ENCODE assay signal across 23 cellular contexts in genomic region chr10:66321746-66322145, GRCh38.
A peak's percentile ranks its signal among the peaks of the same experiment; 100 is the strongest.
DNase-seq lines count a peak whose midpoint lies in the region; ATAC-seq and TF ChIP-seq lines count a peak whose summit lies in the region.
"Had no signal": no experiment of that assay in that cellular context is flagged by ENCODE, and none has a peak within 500 bp of the region (broad histone marks: within the 10 kb centered on the region; RNA-seq: fewer than 3 reads in every experiment).

No MANE protein-coding gene starts in this region.

- TF ChIP-seq CTCF in heart right ventricle (IDR thresholded peaks at IDR 0.05): no peak
- TF ChIP-seq CTCF in nephron (IDR thresholded peaks at IDR 0.05; ENCODE audit: unreplicated experiment in 3 of 3): no peak

- ATAC-seq in heart right ventricle (peak in 6 of 8 donors; percentile 37 to 72 (median 63)), HG03139 (IDR thresholded peaks at IDR 0.05; ENCODE audit: unreplicated experiment) (no peak), HG02759 (IDR thresholded peaks at IDR 0.05; ENCODE audit: unreplicated experiment) (no peak), HG02623 (IDR thresholded peaks at IDR 0.05; ENCODE audit: unreplicated experiment) (no peak)
- ATAC-seq: A549, GM23338, T-helper 17 cell had no signal

- no peaks in the 10 kb centered on the region for H3K27me3 ChIP-seq in heart right ventricle
- H3K27me3 ChIP-seq: left lung, neutrophil had no signal

- no peaks in the 10 kb centered on the region for H3K9me3 ChIP-seq in SK-N-MC (ENCODE audit: low read depth, low read length)
- H3K9me3 ChIP-seq in heart right ventricle: no peaks in the 10 kb centered on the region
- H3K9me3 ChIP-seq: A549, neutrophil had no signal

- H3K9ac ChIP-seq in SK-N-MC (ENCODE audit: insufficient read length): no peak overlapping the region

- DNase-seq in COLO829 (ENCODE audit: low spot score) (peak; percentile 3), SK-N-MC (ENCODE audit: low read depth, low spot score) (no peak), heart right ventricle (no peak)
- DNase-seq in activated T-cell treated with anti-CD3 and anti-CD28 coated beads, Interleukin-2, amount 50 U/mL, for 1 hour: no peak
- DNase-seq: activated CD4-positive, alpha-beta T cell treated with anti-CD3 and anti-CD28 coated beads for 48 hours; activated naive CD4-positive, alpha-beta T cell treated with anti-CD3 and anti-CD28 coated beads, Interleukin-2, amount 50 U/mL, for 16 hours; effector CD4-positive, alpha-beta T cell; Kasumi-1; left lung; NCI-H1048; NCI-H187 treated with DMSO at 0.1 percent for 48 hours; NCI-H526 treated with DMSO at 0.1 percent for 48 hours; stimulated activated CD4-positive, alpha-beta T cell treated with anti-CD3 and anti-CD28 coated beads, Interleukin-1b, Interleukin-23, amount 100 ng/mL, for 48 hours; T-helper 17 cell had no signal

- H3K4me3 ChIP-seq in SK-N-MC (no peak overlapping the region), heart right ventricle (no peak overlapping the region)
- H3K4me3 ChIP-seq: A549, GM23338, left lung, skin epidermis had no signal

- H3K27me3 Mint-ChIP-seq in nephron (ENCODE audit: low read depth): no peaks in the 10 kb centered on the region
- H3K27me3 Mint-ChIP-seq: B cell, T-helper 17 cell had no signal

- H3K4me3 Mint-ChIP-seq in nephron: no peak overlapping the region
- H3K4me3 Mint-ChIP-seq: B cell, GM23338, T-helper 17 cell had no signal

- no peaks in the 10 kb centered on the region for H3K36me3 Mint-ChIP-seq in nephron (ENCODE audit: low read depth)

- H3K36me3 ChIP-seq in SK-N-MC (ENCODE audit: insufficient read depth, low read length) (no peaks in the 10 kb centered on the region), heart right ventricle (no peaks in the 10 kb centered on the region)
- H3K36me3 ChIP-seq: left lung, neutrophil had no signal

- intact Hi-C loops in heart right ventricle (cut with DNase I): no loop called here

- WGBS in heart right ventricle, 2 donors: 81 to 84% methylated on average over 4 of the region's 4 CpGs

- H3K9me3 Mint-ChIP-seq in nephron: no peaks in the 10 kb centered on the region
- H3K9me3 Mint-ChIP-seq: GM23338 had no signal

- peak overlapping the region in 2 of 3 experiments; percentile 51 to 74 for H3K27ac Mint-ChIP-seq in nephron
- H3K27ac Mint-ChIP-seq: B cell, GM23338, T-helper 17 cell had no signal

- H3K4me1 ChIP-seq in heart right ventricle: peaks cover 0 to 21% (median 12%) of the 10 kb centered on the region in 9 donors
- H3K4me1 ChIP-seq: A549, left lung had no signal

- peak overlapping the region; percentile 57; the same call in 1 of the 2 replicates for H3K27ac ChIP-seq in SK-N-MC
- H3K27ac ChIP-seq in heart right ventricle: peak overlapping the region in 8 of 10 donors; percentile 45 to 73 (median 58)
- H3K27ac ChIP-seq: A549, left lung, neutrophil had no signal

- H3K4me1 Mint-ChIP-seq in nephron: peaks cover 15% of the 10 kb centered on the region
- H3K4me1 Mint-ChIP-seq: B cell, T-helper 17 cell had no signal

Comparison
In these comparisons a context has a peak if more than half of its experiments do, and no peak if none do; other contexts are left out.
1. ATAC-seq: peak in heart right ventricle (6 of 8); none in HG03139 (single experiment), HG02759 (single experiment) and HG02623 (single experiment).